Comparison of ENCODE assay signal across 1 cellular context in the genomic region with DNA sequence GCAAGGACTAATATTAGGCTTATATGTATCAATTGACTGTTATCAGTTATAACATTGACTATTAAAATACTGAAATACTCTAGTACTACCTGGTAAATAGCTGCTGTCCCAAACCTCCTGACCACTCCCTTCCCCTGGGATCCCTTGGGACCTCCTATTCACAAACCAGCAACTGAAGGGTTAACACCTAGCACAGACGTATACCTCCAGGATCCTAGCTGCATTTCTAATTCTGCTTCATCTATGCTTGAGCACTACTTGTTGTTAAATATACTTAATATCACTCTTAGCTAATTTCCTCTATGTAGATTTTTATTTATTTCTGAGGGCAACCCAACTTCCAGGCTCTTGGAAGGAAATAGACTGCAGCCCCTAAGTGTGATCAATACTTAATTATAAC.
A peak's percentile ranks its signal among the peaks of the same experiment; 100 is the strongest.
TF ChIP-seq lines count a peak whose summit lies in the region.

No MANE protein-coding gene starts in this region.

TF ChIP-seq in HepG2, 621 proteins besides CTCF, POLR2A, EP300 and RAD21:
- no peak for TF ChIP-seq MED1 (CRISPR knock-in tag; IDR thresholded peaks at IDR 0.05)
- peak; percentile 94 for TF ChIP-seq ZNF652 (CRISPR knock-in tag; IDR thresholded peaks at IDR 0.05; ENCODE audit: borderline replicate concordance, low read depth)
